In genomic region chr16:60329110-60329509, GRCh38 we compare ENCODE assay signal across 28 cellular contexts.
DNase-seq lines count a peak whose midpoint lies in the region; ATAC-seq, FAIRE-seq and TF ChIP-seq lines count a peak whose summit lies in the region.
"Had no signal": no experiment of that assay in that cellular context is flagged by ENCODE, and none has a peak within 500 bp of the region (broad histone marks: within the 10 kb centered on the region; RNA-seq: fewer than 3 reads in every experiment).

No MANE protein-coding gene starts in this region.

- 85 to 95% (median 91%) methylated on average over 2 of the region's 2 CpGs for WGBS in stomach, 5 donors

- H3K4me2 ChIP-seq in OCI-LY7 (ENCODE audit: low read length) = no peak overlapping the region
- H3K4me2 ChIP-seq: BLaER1 had no signal

- no peak overlapping the region for H3K4me3 ChIP-seq in OCI-LY7 (ENCODE audit: low read depth, low read length, poor library complexity, severe bottlenecking)
- H3K4me3 ChIP-seq in Caco-2 (ENCODE audit: low read depth, low read length) = no peak overlapping the region
- H3K4me3 ChIP-seq in stomach = no peak overlapping the region
- H3K4me3 ChIP-seq: BLaER1, Peyer's patch, SJCRH30 had no signal

- ATAC-seq in HG03565 (IDR thresholded peaks at IDR 0.05; ENCODE audit: unreplicated experiment) (peak; percentile 49), foreskin keratinocyte (peak; percentile 57)
- ATAC-seq: HCT116, HepG2, SK-N-SH treated with all-trans-retinoic acid at 6 μM for 48 hours had no signal

- H3K4me3 Mint-ChIP-seq in Caco-2 (ENCODE audit: unreplicated experiment) = no peak overlapping the region
- H3K4me3 Mint-ChIP-seq: CD4-positive, CD25-positive, alpha-beta regulatory T cell had no signal

- H3K36me3 ChIP-seq in OCI-LY7 (ENCODE audit: insufficient read depth, low read length) (no peaks in the 10 kb centered on the region), Caco-2 (ENCODE audit: control insufficient read depth, insufficient read depth, low read length) (no peaks in the 10 kb centered on the region), stomach (no peaks in the 10 kb centered on the region)
- H3K36me3 ChIP-seq: BLaER1, Peyer's patch, SJCRH30 had no signal

- H3K9me3 ChIP-seq in OCI-LY7 (ENCODE audit: low read length) (no peaks in the 10 kb centered on the region), Caco-2 (no peaks in the 10 kb centered on the region), stomach (peaks cover 0 to 9% (median 4%) of the 10 kb centered on the region in 4 donors)
- H3K9me3 ChIP-seq: SJCRH30 had no signal

- intact Hi-C loops in OCI-LY7 (cut with micrococcal nuclease; ENCODE audit: unreplicated experiment) = no loop called here
- intact Hi-C loops in Caco-2 (cut with micrococcal nuclease; ENCODE audit: unreplicated experiment) = no loop called here
- intact Hi-C loops in stomach (cut with DNase I; ENCODE audit: low total_unique reads) = no loop called here

- no peaks in the 10 kb centered on the region for H3K4me1 Mint-ChIP-seq in Caco-2 (ENCODE audit: low read depth, unreplicated experiment)
- H3K4me1 Mint-ChIP-seq: CD4-positive, CD25-positive, alpha-beta regulatory T cell had no signal

- no peaks in the 10 kb centered on the region for H4K20me1 ChIP-seq in OCI-LY7 (ENCODE audit: insufficient read depth, low read length)
- H4K20me1 ChIP-seq: BLaER1 had no signal

- no peaks in the 10 kb centered on the region for H3K79me2 ChIP-seq in OCI-LY7 (ENCODE audit: insufficient read depth, low read depth, low read length)

- BruUV-seq in OCI-LY7 (replicated peaks; lab: Mats Ljungman, UMichigan) (no TSS peak), Caco-2 (replicated peaks; lab: Mats Ljungman, UMichigan) (no TSS peak)

- no peak for TF ChIP-seq EP300 in stomach (IDR thresholded peaks at IDR 0.05)

- no peaks in the 10 kb centered on the region for H3K4me1 ChIP-seq in foreskin keratinocyte
- H3K4me1 ChIP-seq in OCI-LY7 (ENCODE audit: insufficient read depth, low read length, poor library complexity, severe bottlenecking) = no peaks in the 10 kb centered on the region
- no peaks in the 10 kb centered on the region for H3K4me1 ChIP-seq in Caco-2
- no peaks in the 10 kb centered on the region for H3K4me1 ChIP-seq in stomach
- H3K4me1 ChIP-seq: BLaER1, Peyer's patch, SJCRH30 had no signal

- FAIRE-seq in GM12891 (lab: Jason Lieb, UNC) = no peak
- FAIRE-seq: A204.1, D721Med, GM12892, HepG2 had no signal

- H3K36me3 Mint-ChIP-seq in Caco-2 (ENCODE audit: insufficient read depth, unreplicated experiment) = no peaks in the 10 kb centered on the region
- H3K36me3 Mint-ChIP-seq: CD4-positive, CD25-positive, alpha-beta regulatory T cell had no signal

- TF ChIP-seq CTCF in RWPE1 (conservative IDR thresholded peaks at IDR 0.05; ENCODE audit: low read depth) (no peak), foreskin keratinocyte (conservative IDR thresholded peaks at IDR 0.05) (no peak), OCI-LY7 (conservative IDR thresholded peaks at IDR 0.05; ENCODE audit: low read length) (no peak), Caco-2 (IDR thresholded peaks at IDR 0.05; ENCODE audit: insufficient read depth in 1 of 2, low read depth in 1 of 2, low read length in 1 of 2, severe bottlenecking in 1 of 2, unreplicated experiment in 1 of 2) (no peak), stomach (IDR thresholded peaks at IDR 0.05) (no peak)

- H3K27me3 Mint-ChIP-seq in Caco-2 (ENCODE audit: insufficient read depth, unreplicated experiment) = no peaks in the 10 kb centered on the region
- H3K27me3 Mint-ChIP-seq: CD4-positive, CD25-positive, alpha-beta regulatory T cell had no signal

- CTCF ChIA-PET in RWPE1 (lab: Yijun Ruan, JAX) = no interaction called here
- CTCF ChIA-PET in OCI-LY7 (lab: Charles Lee; ENCODE audit: unreplicated experiment) = no interaction called here
- CTCF ChIA-PET in Caco-2 (lab: Charles Lee) = no interaction called here

- H3K9me3 Mint-ChIP-seq in Caco-2 (ENCODE audit: unreplicated experiment) = no peaks in the 10 kb centered on the region

- no peak overlapping the region for H3K27ac Mint-ChIP-seq in Caco-2 (ENCODE audit: unreplicated experiment)
- H3K27ac Mint-ChIP-seq: CD4-positive, CD25-positive, alpha-beta regulatory T cell had no signal

- no peaks in the 10 kb centered on the region for H3K27me3 ChIP-seq in foreskin keratinocyte
- H3K27me3 ChIP-seq in Caco-2 (replicated peaks; ENCODE audit: control insufficient read depth, insufficient read depth, low read length) = no peaks in the 10 kb centered on the region
- no peaks in the 10 kb centered on the region for H3K27me3 ChIP-seq in stomach
- H3K27me3 ChIP-seq: BLaER1, Peyer's patch, SJCRH30 had no signal

- POLR2A ChIA-PET in RWPE1 (lab: Yijun Ruan, JAX; ENCODE audit: low non-redundant PET) (no interaction called here), OCI-LY7 (lab: Charles Lee) (no interaction called here), Caco-2 (lab: Charles Lee) (no interaction called here)

- H2AFZ ChIP-seq in OCI-LY7 (ENCODE audit: low read length) = no peak overlapping the region

- H3K9me2 ChIP-seq in OCI-LY7 (ENCODE audit: insufficient read depth, low read length) = no peaks in the 10 kb centered on the region

- TF ChIP-seq POLR2A in GM12891 (IDR thresholded peaks at IDR 0.05; ENCODE audit: low read depth, low read length) = no peak
- no peak for TF ChIP-seq POLR2A in stomach (IDR thresholded peaks at IDR 0.05)

- no peak overlapping the region for H3K27ac ChIP-seq in RWPE1
- H3K27ac ChIP-seq in foreskin keratinocyte = no peak overlapping the region
- no peak overlapping the region for H3K27ac ChIP-seq in OCI-LY7 (ENCODE audit: low read depth, low read length, poor library complexity, severe bottlenecking)
- H3K27ac ChIP-seq in stomach = no peak overlapping the region
- H3K27ac ChIP-seq: BLaER1, HL-60, Peyer's patch, SJCRH30 had no signal

- DNase-seq in GM12891 (ENCODE audit: insufficient read length, low spot score) (no peak), RWPE1 (ENCODE audit: low spot score) (peak; percentile 22), foreskin keratinocyte (peak in 1 of 2 donors; percentile 2), OCI-LY7 (ENCODE audit: low spot score) (no peak), Caco-2 (no peak), stomach (no peak)
- DNase-seq: CD4-positive, CD25-positive, alpha-beta regulatory T cell; DMS53; Karpas-422; NCI-H1048; NCI-H1417 treated with DMSO at 0.1 percent for 48 hours; NCI-H1694 treated with DMSO at 0.1 percent for 48 hours; NCI-H2081; NCI-H2171; NCI-H226; NCI-H510A; NCI-H69; Peyer's patch; SJCRH30 had no signal

TF ChIP-seq in GM12891, 5 proteins besides CTCF, POLR2A, EP300 and RAD21:
- TF ChIP-seq POU2F2 (IDR thresholded peaks at IDR 0.05; ENCODE audit: low read depth, low read length) (no peak), PAX5 (IDR thresholded peaks at IDR 0.05; ENCODE audit: insufficient read depth, low read length, severe bottlenecking) (no peak), POLR2AphosphoS5 (IDR thresholded peaks at IDR 0.05; ENCODE audit: low read depth, low read length) (no peak), SPI1 (IDR thresholded peaks at IDR 0.05; ENCODE audit: low read depth, low read length) (0 out of 2 replicates have a peak, but pooled peaks have one; percentile 16)
